ENCODE assay signal across 1 cellular context in the genomic region with DNA sequence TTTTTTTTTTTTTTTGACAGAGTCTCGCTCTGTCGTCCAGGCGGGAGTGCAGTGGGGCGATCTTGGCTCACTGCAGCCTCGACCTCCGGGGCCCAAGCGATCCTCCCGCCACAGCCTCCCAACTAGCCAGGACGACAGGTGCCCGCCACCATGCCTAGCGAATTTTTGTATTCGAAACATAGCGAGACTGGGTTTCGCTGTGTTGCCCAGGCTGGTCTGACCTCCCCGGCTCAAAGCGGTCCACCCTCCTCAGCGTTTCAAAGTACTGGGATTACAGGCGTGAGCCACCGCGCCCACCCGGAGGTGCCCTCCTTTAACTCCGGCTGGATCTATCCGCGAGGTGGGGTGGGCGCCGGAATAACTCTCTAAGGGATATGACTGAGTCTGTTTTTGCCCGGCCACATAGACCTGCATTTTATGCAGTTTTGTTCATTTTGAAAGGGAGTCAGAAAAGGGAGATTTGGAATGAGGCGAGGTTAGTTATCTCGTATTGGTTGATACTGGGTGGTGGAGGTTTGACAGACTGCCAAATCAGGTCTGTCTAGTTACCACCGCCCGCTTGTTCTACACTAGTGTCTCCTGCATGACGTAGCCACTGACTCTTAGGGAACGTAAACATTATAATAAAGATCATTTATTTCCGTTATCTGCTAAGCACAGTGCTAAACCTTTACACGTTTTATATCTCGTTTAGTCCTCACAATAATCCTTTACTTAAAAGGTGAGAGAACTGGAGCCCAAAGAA.
TF ChIP-seq lines count a peak whose summit lies in the region.

No MANE protein-coding gene starts in this region.

TF ChIP-seq in K562, 482 proteins besides CTCF, POLR2A, EP300 and RAD21 (continued from another document and continues in another):
- TF ChIP-seq RBBP5 (IDR thresholded peaks at IDR 0.05; ENCODE audit: borderline replicate concordance, insufficient read depth, low read length, poor library complexity, severe bottlenecking) (no peak), POLR2AphosphoS5 (IDR thresholded peaks at IDR 0.05; ENCODE audit: control insufficient read depth, insufficient read depth, low read depth, low read length) (no peak), THRAP3 (IDR thresholded peaks at IDR 0.05; ENCODE audit: borderline replicate concordance) (no peak), MTA3 (IDR thresholded peaks at IDR 0.05; ENCODE audit: borderline replicate concordance) (0 out of 2 replicates have a peak, but pooled peaks have one; percentile 18), SAFB (IDR thresholded peaks at IDR 0.05; ENCODE audit: borderline replicate concordance, low read depth, low read length) (no peak), GABPB1 (CRISPR knock-in tag; IDR thresholded peaks at IDR 0.05) (0 out of 2 replicates have a peak, but pooled peaks have one; percentile 4), KAT7 (CRISPR knock-in tag; IDR thresholded peaks at IDR 0.05; ENCODE audit: borderline replicate concordance) (no peak), BRF1 (IDR thresholded peaks at IDR 0.05; ENCODE audit: borderline replicate concordance, extremely low read depth, insufficient read length) (no peak), CREB1 (IDR thresholded peaks at IDR 0.05) (peak; percentile 59; the same call in 1 of the 2 replicates), CREB1 (CRISPR knock-in tag; IDR thresholded peaks at IDR 0.05) (no peak; the same call in 1 of the 2 replicates), CTBP1 (IDR thresholded peaks at IDR 0.05; ENCODE audit: borderline replicate concordance) (no peak), ZFPM2 (CRISPR knock-in tag; IDR thresholded peaks at IDR 0.05) (no peak), ATF1 (CRISPR knock-in tag; IDR thresholded peaks at IDR 0.05) (no peak), ATF1 (tag; IDR thresholded peaks at IDR 0.05) (peak; percentile 67), ZBED1 (IDR thresholded peaks at IDR 0.05) (no peak), TAF1 (IDR thresholded peaks at IDR 0.05; ENCODE audit: control insufficient read depth, extremely low read depth, insufficient read depth, low read length, severe bottlenecking) (no peak), PURB (CRISPR knock-in tag; IDR thresholded peaks at IDR 0.05; ENCODE audit: low read depth) (no peak), ZC3H4 (CRISPR knock-in tag; IDR thresholded peaks at IDR 0.05; ENCODE audit: borderline replicate concordance) (peak; percentile 38; the same call in 1 of the 2 replicates), ZNF41 (CRISPR knock-in tag; conservative IDR thresholded peaks at IDR 0.05) (no peak), RCOR1 (IDR thresholded peaks at IDR 0.05; ENCODE audit: borderline replicate concordance in 1 of 2, low read depth in 2 of 2, low read length in 2 of 2) (peak in 1 of 2 experiments; percentile 55; a peak in 1 of 4 replicates), MAFG (tag; conservative IDR thresholded peaks at IDR 0.05) (no peak), BRD9 (IDR thresholded peaks at IDR 0.05; ENCODE audit: low read depth, partially characterized antibody) (peak; percentile 40), SAP30 (IDR thresholded peaks at IDR 0.05; ENCODE audit: borderline replicate concordance, insufficient read depth, low read depth, low read length, poor library complexity, severe bottlenecking) (peak; percentile 30), NR4A1 (CRISPR knock-in tag; IDR thresholded peaks at IDR 0.05) (0 out of 2 replicates have a peak, but pooled peaks have one; percentile 27), NR4A1 (tag; IDR thresholded peaks at IDR 0.05) (no peak), ZNF217 (CRISPR knock-in tag; IDR thresholded peaks at IDR 0.05) (no peak), ZNF445 (CRISPR knock-in tag; IDR thresholded peaks at IDR 0.05; ENCODE audit: low read depth) (no peak), KHSRP (IDR thresholded peaks at IDR 0.05) (no peak), SMARCA4 (IDR thresholded peaks at IDR 0.05) (no peak), ARNT (IDR thresholded peaks at IDR 0.05) (no peak), TCF7 (IDR thresholded peaks at IDR 0.05; ENCODE audit: borderline replicate concordance) (no peak), NFIC (IDR thresholded peaks at IDR 0.05) (peak; percentile 67), L3MBTL2 (IDR thresholded peaks at IDR 0.05) (no peak)
- TF ChIP-seq, protein P1, sequence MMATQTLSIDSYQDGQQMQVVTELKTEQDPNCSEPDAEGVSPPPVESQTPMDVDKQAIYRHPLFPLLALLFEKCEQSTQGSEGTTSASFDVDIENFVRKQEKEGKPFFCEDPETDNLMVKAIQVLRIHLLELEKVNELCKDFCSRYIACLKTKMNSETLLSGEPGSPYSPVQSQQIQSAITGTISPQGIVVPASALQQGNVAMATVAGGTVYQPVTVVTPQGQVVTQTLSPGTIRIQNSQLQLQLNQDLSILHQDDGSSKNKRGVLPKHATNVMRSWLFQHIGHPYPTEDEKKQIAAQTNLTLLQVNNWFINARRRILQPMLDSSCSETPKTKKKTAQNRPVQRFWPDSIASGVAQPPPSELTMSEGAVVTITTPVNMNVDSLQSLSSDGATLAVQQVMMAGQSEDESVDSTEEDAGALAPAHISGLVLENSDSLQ (IDR thresholded peaks at IDR 0.05): peak; percentile 58
- TF ChIP-seq, protein P2, sequence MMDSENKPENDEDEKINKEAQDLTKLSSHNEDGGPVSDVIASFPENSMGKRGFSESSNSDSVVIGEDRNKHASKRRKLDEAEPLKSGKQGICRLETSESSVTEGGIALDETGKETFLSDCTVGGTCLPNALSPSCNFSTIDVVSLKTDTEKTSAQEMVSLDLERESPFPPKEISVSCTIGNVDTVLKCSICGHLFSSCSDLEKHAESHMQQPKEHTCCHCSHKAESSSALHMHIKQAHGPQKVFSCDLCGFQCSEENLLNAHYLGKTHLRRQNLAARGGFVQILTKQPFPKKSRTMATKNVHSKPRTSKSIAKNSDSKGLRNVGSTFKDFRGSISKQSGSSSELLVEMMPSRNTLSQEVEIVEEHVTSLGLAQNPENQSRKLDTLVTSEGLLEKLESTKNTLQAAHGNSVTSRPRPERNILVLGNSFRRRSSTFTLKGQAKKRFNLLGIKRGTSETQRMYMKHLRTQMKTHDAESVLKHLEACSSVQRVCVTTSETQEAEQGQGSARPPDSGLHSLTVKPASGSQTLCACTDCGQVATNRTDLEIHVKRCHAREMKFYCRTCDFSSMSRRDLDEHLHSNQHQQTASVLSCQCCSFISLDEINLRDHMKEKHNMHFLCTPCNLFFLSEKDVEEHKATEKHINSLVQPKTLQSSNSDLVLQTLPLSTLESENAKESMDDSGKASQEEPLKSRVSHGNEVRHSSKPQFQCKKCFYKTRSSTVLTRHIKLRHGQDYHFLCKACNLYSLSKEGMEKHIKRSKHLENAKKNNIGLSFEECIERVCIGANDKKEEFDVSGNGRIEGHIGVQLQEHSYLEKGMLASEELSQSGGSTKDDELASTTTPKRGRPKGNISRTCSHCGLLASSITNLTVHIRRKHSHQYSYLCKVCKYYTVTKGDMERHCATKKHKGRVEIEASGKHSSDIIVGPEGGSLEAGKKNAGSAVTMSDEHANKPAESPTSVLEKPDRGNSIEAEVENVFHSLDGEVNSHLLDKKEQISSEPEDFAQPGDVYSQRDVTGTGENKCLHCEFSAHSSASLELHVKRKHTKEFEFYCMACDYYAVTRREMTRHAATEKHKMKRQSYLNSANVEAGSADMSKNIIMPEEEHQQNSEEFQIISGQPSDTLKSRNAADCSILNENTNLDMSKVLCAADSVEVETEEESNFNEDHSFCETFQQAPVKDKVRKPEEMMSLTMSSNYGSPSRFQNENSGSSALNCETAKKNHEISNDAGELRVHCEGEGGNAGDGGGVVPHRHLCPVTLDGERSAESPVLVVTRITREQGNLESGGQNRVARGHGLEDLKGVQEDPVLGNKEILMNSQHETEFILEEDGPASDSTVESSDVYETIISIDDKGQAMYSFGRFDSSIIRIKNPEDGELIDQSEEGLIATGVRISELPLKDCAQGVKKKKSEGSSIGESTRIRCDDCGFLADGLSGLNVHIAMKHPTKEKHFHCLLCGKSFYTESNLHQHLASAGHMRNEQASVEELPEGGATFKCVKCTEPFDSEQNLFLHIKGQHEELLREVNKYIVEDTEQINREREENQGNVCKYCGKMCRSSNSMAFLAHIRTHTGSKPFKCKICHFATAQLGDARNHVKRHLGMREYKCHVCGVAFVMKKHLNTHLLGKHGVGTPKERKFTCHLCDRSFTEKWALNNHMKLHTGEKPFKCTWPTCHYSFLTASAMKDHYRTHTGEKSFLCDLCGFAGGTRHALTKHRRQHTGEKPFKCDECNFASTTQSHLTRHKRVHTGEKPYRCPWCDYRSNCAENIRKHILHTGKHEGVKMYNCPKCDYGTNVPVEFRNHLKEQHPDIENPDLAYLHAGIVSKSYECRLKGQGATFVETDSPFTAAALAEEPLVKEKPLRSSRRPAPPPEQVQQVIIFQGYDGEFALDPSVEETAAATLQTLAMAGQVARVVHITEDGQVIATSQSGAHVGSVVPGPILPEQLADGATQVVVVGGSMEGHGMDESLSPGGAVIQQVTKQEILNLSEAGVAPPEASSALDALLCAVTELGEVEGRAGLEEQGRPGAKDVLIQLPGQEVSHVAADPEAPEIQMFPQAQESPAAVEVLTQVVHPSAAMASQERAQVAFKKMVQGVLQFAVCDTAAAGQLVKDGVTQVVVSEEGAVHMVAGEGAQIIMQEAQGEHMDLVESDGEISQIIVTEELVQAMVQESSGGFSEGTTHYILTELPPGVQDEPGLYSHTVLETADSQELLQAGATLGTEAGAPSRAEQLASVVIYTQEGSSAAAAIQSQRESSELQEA (IDR thresholded peaks at IDR 0.05; ENCODE audit: low read depth): no peak
- TF ChIP-seq, protein P3, sequence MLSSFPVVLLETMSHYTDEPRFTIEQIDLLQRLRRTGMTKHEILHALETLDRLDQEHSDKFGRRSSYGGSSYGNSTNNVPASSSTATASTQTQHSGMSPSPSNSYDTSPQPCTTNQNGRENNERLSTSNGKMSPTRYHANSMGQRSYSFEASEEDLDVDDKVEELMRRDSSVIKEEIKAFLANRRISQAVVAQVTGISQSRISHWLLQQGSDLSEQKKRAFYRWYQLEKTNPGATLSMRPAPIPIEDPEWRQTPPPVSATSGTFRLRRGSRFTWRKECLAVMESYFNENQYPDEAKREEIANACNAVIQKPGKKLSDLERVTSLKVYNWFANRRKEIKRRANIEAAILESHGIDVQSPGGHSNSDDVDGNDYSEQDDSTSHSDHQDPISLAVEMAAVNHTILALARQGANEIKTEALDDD (IDR thresholded peaks at IDR 0.05): peak; percentile 99
- TF ChIP-seq, protein P4, sequence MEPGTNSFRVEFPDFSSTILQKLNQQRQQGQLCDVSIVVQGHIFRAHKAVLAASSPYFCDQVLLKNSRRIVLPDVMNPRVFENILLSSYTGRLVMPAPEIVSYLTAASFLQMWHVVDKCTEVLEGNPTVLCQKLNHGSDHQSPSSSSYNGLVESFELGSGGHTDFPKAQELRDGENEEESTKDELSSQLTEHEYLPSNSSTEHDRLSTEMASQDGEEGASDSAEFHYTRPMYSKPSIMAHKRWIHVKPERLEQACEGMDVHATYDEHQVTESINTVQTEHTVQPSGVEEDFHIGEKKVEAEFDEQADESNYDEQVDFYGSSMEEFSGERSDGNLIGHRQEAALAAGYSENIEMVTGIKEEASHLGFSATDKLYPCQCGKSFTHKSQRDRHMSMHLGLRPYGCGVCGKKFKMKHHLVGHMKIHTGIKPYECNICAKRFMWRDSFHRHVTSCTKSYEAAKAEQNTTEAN (CRISPR knock-in tag; IDR thresholded peaks at IDR 0.05): no peak
- TF ChIP-seq, protein P5, sequence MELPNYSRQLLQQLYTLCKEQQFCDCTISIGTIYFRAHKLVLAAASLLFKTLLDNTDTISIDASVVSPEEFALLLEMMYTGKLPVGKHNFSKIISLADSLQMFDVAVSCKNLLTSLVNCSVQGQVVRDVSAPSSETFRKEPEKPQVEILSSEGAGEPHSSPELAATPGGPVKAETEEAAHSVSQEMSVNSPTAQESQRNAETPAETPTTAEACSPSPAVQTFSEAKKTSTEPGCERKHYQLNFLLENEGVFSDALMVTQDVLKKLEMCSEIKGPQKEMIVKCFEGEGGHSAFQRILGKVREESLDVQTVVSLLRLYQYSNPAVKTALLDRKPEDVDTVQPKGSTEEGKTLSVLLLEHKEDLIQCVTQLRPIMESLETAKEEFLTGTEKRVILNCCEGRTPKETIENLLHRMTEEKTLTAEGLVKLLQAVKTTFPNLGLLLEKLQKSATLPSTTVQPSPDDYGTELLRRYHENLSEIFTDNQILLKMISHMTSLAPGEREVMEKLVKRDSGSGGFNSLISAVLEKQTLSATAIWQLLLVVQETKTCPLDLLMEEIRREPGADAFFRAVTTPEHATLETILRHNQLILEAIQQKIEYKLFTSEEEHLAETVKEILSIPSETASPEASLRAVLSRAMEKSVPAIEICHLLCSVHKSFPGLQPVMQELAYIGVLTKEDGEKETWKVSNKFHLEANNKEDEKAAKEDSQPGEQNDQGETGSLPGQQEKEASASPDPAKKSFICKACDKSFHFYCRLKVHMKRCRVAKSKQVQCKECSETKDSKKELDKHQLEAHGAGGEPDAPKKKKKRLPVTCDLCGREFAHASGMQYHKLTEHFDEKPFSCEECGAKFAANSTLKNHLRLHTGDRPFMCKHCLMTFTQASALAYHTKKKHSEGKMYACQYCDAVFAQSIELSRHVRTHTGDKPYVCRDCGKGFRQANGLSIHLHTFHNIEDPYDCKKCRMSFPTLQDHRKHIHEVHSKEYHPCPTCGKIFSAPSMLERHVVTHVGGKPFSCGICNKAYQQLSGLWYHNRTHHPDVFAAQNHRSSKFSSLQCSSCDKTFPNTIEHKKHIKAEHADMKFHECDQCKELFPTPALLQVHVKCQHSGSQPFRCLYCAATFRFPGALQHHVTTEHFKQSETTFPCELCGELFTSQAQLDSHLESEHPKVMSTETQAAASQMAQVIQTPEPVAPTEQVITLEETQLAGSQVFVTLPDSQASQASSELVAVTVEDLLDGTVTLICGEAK (IDR thresholded peaks at IDR 0.05): no peak
- TF ChIP-seq, protein P5 (CRISPR knock-in tag; IDR thresholded peaks at IDR 0.05): no peak
